In the genomic region with DNA sequence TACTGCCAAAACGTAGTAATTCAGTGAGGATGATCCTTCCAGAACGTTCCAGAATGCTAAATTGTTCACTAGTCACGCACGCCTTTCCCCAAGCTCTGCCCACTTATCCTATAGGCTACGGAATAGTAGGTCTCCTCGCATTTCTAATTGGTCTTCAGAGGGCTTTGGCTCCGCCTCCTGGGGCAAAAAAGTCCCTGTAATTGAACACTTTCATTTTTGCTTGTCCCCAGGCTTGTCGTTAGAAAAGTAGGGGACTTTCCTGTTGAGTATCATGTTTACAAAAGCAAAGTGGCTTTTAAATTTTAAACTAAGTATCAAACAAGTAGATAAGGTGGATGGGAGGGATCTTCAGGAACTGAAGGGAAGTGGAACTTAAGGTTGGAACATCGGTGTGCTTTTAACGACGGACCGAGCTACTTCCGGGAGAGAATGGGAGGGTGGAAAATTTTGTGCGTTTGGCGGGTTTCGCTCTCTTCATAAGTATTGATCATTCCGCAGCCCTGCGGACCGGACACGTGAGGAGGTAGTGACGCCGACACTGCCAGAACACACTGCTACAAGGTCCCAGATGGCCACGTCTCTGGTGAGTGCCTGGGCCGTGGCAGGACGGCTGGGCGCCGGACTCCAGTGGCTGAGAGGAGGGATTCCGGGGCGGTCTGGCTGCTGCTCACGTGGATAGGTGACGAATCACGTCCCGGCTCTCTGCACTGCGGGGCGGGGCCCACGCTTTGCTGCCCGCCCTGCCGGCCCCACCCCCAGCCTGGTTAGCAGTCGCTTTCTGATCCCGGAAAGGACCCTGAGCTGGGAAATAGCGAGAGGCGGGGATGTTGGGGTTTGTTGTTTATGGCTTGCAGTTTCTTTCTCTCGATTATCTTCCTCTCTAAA, we compare ENCODE assay signal across 8 cellular contexts. TPM values are rescaled to one million over a fixed set of nuclear protein-coding genes. Genes with fewer than 3 reads are reported as not detected.
A peak's percentile ranks its signal among the peaks of the same experiment; 100 is the strongest.
DNase-seq lines count a peak whose midpoint lies in the region; ATAC-seq and TF ChIP-seq lines count a peak whose summit lies in the region.

Gene NXT2, plus strand, starts transcription at position 406 of the 885 bp plus-strand sequence. Its CDS starts 163 bp downstream, at position 569.

- H3K27ac Mint-ChIP-seq in activated naive CD4-positive, alpha-beta T cell treated with anti-CD3 and anti-CD28 coated beads, Interleukin-2, amount 10 ng/mL, durations not matched to agents 7 days and 5 days: peak within 1 kb of the TSS; percentile 97

- H3K9me3 ChIP-seq in SK-N-MC (ENCODE audit: low read depth, low read length): no peaks in the 10 kb centered on the region
- no peaks in the 10 kb centered on the region for H3K9me3 ChIP-seq in gastroesophageal sphincter
- no peaks in the 10 kb centered on the region for H3K9me3 ChIP-seq in neutrophil

- WGBS in gastroesophageal sphincter (ENCODE audit: low coverage in 1 of 2), 2 donors: 7 to 46% methylated on average over 3 to 10 of the region's 43 CpGs

- H3K36me3 Mint-ChIP-seq in activated naive CD4-positive, alpha-beta T cell treated with anti-CD3 and anti-CD28 coated beads, Interleukin-2, amount 10 ng/mL, durations not matched to agents 7 days and 5 days: no peaks in the 10 kb centered on the region

- peak; percentile 60 to 63 for TF ChIP-seq POLR2A in gastroesophageal sphincter (IDR thresholded peaks at IDR 0.05)

- H3K36me3 ChIP-seq in SK-N-MC (ENCODE audit: insufficient read depth, low read length) (no peaks in the 10 kb centered on the region), gastroesophageal sphincter (no peaks in the 10 kb centered on the region), neutrophil (no peaks in the 10 kb centered on the region)

- no peak for TF ChIP-seq CTCF in gastroesophageal sphincter (IDR thresholded peaks at IDR 0.05)
- TF ChIP-seq CTCF in neutrophil (IDR thresholded peaks at IDR 0.05): peak; percentile 31
- TF ChIP-seq CTCF in subcutaneous adipose tissue (IDR thresholded peaks at IDR 0.05; ENCODE audit: low read depth): no peak

- no peaks in the 10 kb centered on the region for H3K9me3 Mint-ChIP-seq in activated naive CD4-positive, alpha-beta T cell treated with anti-CD3 and anti-CD28 coated beads, Interleukin-2, amount 10 ng/mL, durations not matched to agents 7 days and 5 days

- peak; percentile 64 for DNase-seq in NCI-H1048 (lab: John Stamatoyannopoulos, UW)
- peak; percentile 81 for DNase-seq in SK-N-MC (ENCODE audit: low read depth, low spot score)
- peak; percentile 90 for DNase-seq in activated naive CD4-positive, alpha-beta T cell treated with anti-CD3 and anti-CD28 coated beads, Interleukin-2, amount 10 ng/mL, durations not matched to agents 7 days and 5 days

- CTCF ChIA-PET in activated naive CD4-positive, alpha-beta T cell treated with anti-CD3 and anti-CD28 coated beads, Interleukin-2, amount 10 ng/mL, durations not matched to agents 7 days and 5 days (lab: Charles Lee): interaction anchor here (1.1 kb wide), 2 partner anchors 42 to 320 kb away, joined by 3 to 4 read pairs; no protein-coding TSS in a partner anchor

- peak within 1 kb of the TSS; percentile 88 for H3K4me3 Mint-ChIP-seq in activated naive CD4-positive, alpha-beta T cell treated with anti-CD3 and anti-CD28 coated beads, Interleukin-2, amount 10 ng/mL, durations not matched to agents 7 days and 5 days

- H3K27me3 Mint-ChIP-seq in activated naive CD4-positive, alpha-beta T cell treated with anti-CD3 and anti-CD28 coated beads, Interleukin-2, amount 10 ng/mL, durations not matched to agents 7 days and 5 days: peaks cover 3% of the 10 kb centered on the region

- no peak for TF ChIP-seq EP300 in gastroesophageal sphincter (IDR thresholded peaks at IDR 0.05)

- peak within 1 kb of the TSS; percentile 79 for H3K4me3 ChIP-seq in GM08714 (ENCODE audit: low read length)
- H3K4me3 ChIP-seq in SK-N-MC: peak within 1 kb of the TSS; percentile 89
- H3K4me3 ChIP-seq in gastroesophageal sphincter: peak within 1 kb of the TSS; percentile 60 to 91
- H3K4me3 ChIP-seq in neutrophil (ENCODE audit: low read depth in 1 of 2, low read length in 1 of 2): peak within 1 kb of the TSS; percentile 76 to 82

- ATAC-seq in HG02588 (IDR thresholded peaks at IDR 0.05; ENCODE audit: unreplicated experiment) (peak; percentile 99), gastroesophageal sphincter (peak; percentile 100)

- H3K9ac ChIP-seq in SK-N-MC (ENCODE audit: insufficient read length): peak within 1 kb of the TSS; percentile 91

- H3K4me1 ChIP-seq in gastroesophageal sphincter (peaks cover 0 to 11% (median 0%) of the 10 kb centered on the region in 3 donors), neutrophil (ENCODE audit: control insufficient read depth in 1 of 2, insufficient read depth in 1 of 2, low read depth in 1 of 2, low read length in 1 of 2) (peaks cover 21 to 26% of the 10 kb centered on the region in 2 experiments)

- H3K27me3 ChIP-seq in gastroesophageal sphincter: no peaks in the 10 kb centered on the region
- no peaks in the 10 kb centered on the region for H3K27me3 ChIP-seq in neutrophil

- peak within 1 kb of the TSS; percentile 93 for H3K27ac ChIP-seq in SK-N-MC
- H3K27ac ChIP-seq in gastroesophageal sphincter: peak within 1 kb of the TSS; percentile 89 to 92 (median 89)
- H3K27ac ChIP-seq in neutrophil: peak within 1 kb of the TSS; percentile 88

- H3K4me1 Mint-ChIP-seq in activated naive CD4-positive, alpha-beta T cell treated with anti-CD3 and anti-CD28 coated beads, Interleukin-2, amount 10 ng/mL, durations not matched to agents 7 days and 5 days: peaks cover 26% of the 10 kb centered on the region

RNA-seq across cellular contexts. Expression of gene NXT2, which starts in this region (rescaled TPM):
- 1 to 10 TPM; 3.8 to 7.1 (median 5.7) TPM for total RNA-seq in gastroesophageal sphincter
- total RNA-seq in subcutaneous adipose tissue: 10 to 100 TPM in 3 of 4 donors, 1 to 10 TPM in 1; 10.0 to 20.7 (median 12.1) TPM

Comparison
In these comparisons a context has a peak if more than half of its experiments do, and no peak if none do; other contexts are left out.
1. Peak in every context shown above with its lines: DNase-seq, ATAC-seq, H3K4me3 ChIP-seq and H3K27ac ChIP-seq.